Comparison of ENCODE assay signal across 9 cellular contexts in genomic region chr6:7106215-7106751, GRCh38. TPM values are rescaled to one million over a fixed set of nuclear protein-coding genes. Genes with fewer than 3 reads are reported as not detected.
DNase-seq lines count a peak whose midpoint lies in the region; ATAC-seq and TF ChIP-seq lines count a peak whose summit lies in the region.
"Had no signal": no experiment of that assay in that cellular context is flagged by ENCODE, and none has a peak within 500 bp of the region (broad histone marks: within the 10 kb centered on the region; RNA-seq: fewer than 3 reads in every experiment).

No MANE protein-coding gene starts in this region.

- peak overlapping the region; percentile 84 for H3K27ac Mint-ChIP-seq in progenitor cell of endocrine pancreas

- H3K4me3 Mint-ChIP-seq in progenitor cell of endocrine pancreas (ENCODE audit: low read depth), result peak overlapping the region; percentile 70

- H3K4me3 ChIP-seq in GM06990 (replicated peaks; ENCODE audit: low read depth, low read length), result peak overlapping the region; percentile 95
- peak overlapping the region; percentile 83 to 96 for H3K4me3 ChIP-seq in Panc1 (ENCODE audit: low read depth in 2 of 2, low read length in 2 of 2)
- peak overlapping the region in 1 of 2 donors; percentile 72 for H3K4me3 ChIP-seq in esophagus (ENCODE audit: low read depth in 1 of 2, low read length in 2 of 2)

- CTCF ChIA-PET in Panc1 (lab: Charles Lee), result interaction anchor here (0.7 kb wide), 1 partner anchor 19 kb away, joined by 5 read pairs; no protein-coding TSS in a partner anchor

- H3K9me3 ChIP-seq in Panc1 (ENCODE audit: control insufficient read depth, insufficient read depth, low read depth, low read length), result no peaks in the 10 kb centered on the region
- H3K9me3 ChIP-seq in esophagus (ENCODE audit: control insufficient read depth in 2 of 2, insufficient read depth in 1 of 2, low read depth in 1 of 2, low read length in 1 of 2), result no peaks in the 10 kb centered on the region

- in situ Hi-C loops in Panc1 (cut with HindIII; ENCODE audit: low pct_unique_long_range_greater_than_20kb, low sequenced_read_pairs), result no loop called here
- in situ Hi-C loops in G401 (cut with HindIII; ENCODE audit: low sequenced_read_pairs), result no loop called here

- peaks cover 21% of the 10 kb centered on the region for H3K4me1 Mint-ChIP-seq in progenitor cell of endocrine pancreas (ENCODE audit: low read depth)

- ATAC-seq in Panc1 (no peak), HG02623 (IDR thresholded peaks at IDR 0.05; ENCODE audit: unreplicated experiment) (no peak), GM18502 (IDR thresholded peaks at IDR 0.05; ENCODE audit: poor library complexity, unreplicated experiment) (no peak)
- no peak for ATAC-seq in activated CD4-positive, CD25-positive, alpha-beta regulatory T cell treated with anti-CD3 and anti-CD28 coated beads, Interleukin-2, amount 50 U/mL, for 24 hours

- no peaks in the 10 kb centered on the region for H3K27me3 Mint-ChIP-seq in progenitor cell of endocrine pancreas

- no peaks in the 10 kb centered on the region for H3K27me3 ChIP-seq in GM06990 (replicated peaks; ENCODE audit: control insufficient read depth, insufficient read depth, low read length)
- no peaks in the 10 kb centered on the region for H3K27me3 ChIP-seq in Panc1 (ENCODE audit: control insufficient read depth, insufficient read depth, low read length)
- H3K27me3 ChIP-seq in esophagus (ENCODE audit: control insufficient read depth in 1 of 2, insufficient read depth in 2 of 2, low read length in 2 of 2), result no peaks in the 10 kb centered on the region

- BruUV-seq in Panc1 (replicated peaks; lab: Mats Ljungman, UMichigan), result no TSS peak

- DNase-seq in GM06990 (ENCODE audit: extremely low read depth, insufficient read length) (no peak), Panc1 (ENCODE audit: low read depth, low spot score) (no peak), progenitor cell of endocrine pancreas (ENCODE audit: low spot score, unreplicated experiment) (no peak), G401 (ENCODE audit: low spot score) (no peak)
- DNase-seq: amygdala had no signal

- H3K4me1 ChIP-seq in Panc1 (ENCODE audit: control insufficient read depth, insufficient read depth, low read length) (peaks cover 14% of the 10 kb centered on the region), esophagus (ENCODE audit: control insufficient read depth in 2 of 2, insufficient read depth in 2 of 2, low read length in 1 of 2) (peaks cover 0 to 2% of the 10 kb centered on the region in 2 donors)

- H3K36me3 Mint-ChIP-seq in progenitor cell of endocrine pancreas (ENCODE audit: insufficient read depth), result no peaks in the 10 kb centered on the region

- TF ChIP-seq CTCF in GM06990 (IDR thresholded peaks at IDR 0.05; ENCODE audit: insufficient read depth, low read length, poor library complexity, severe bottlenecking), result no peak
- no peak for TF ChIP-seq CTCF in Panc1 (IDR thresholded peaks at IDR 0.05)
- no peak for TF ChIP-seq CTCF in progenitor cell of endocrine pancreas (IDR thresholded peaks at IDR 0.05; ENCODE audit: unreplicated experiment)

- H3K27ac ChIP-seq in Panc1 (ENCODE audit: low read length) (peak overlapping the region; percentile 80), esophagus (ENCODE audit: low read depth in 2 of 2, low read length in 1 of 2) (peak overlapping the region; percentile 96 to 98)

- intact Hi-C loops in Panc1 (cut with micrococcal nuclease; ENCODE audit: unreplicated experiment), result no loop called here

- H3K36me3 ChIP-seq in GM06990 (ENCODE audit: control insufficient read depth, insufficient read depth, low read length) (no peaks in the 10 kb centered on the region), Panc1 (ENCODE audit: control insufficient read depth, insufficient read depth, low read length) (no peaks in the 10 kb centered on the region; the same call in 1 of the 2 replicates), esophagus (ENCODE audit: control insufficient read depth in 2 of 2, insufficient read depth in 2 of 2, low read length in 1 of 2) (no peaks in the 10 kb centered on the region)

- 41 to 60% methylated on average over 10 of the region's 10 CpGs for WGBS in esophagus, 2 donors

- POLR2A ChIA-PET in Panc1 (lab: Charles Lee), result interaction anchor here (0.5 to 0.6 kb wide), 2 partner anchors 8 to 48 kb away, joined by 4 to 5 read pairs; no protein-coding TSS in a partner anchor

- no peaks in the 10 kb centered on the region for H3K9me3 Mint-ChIP-seq in progenitor cell of endocrine pancreas (ENCODE audit: low read depth)

RNA-seq across cellular contexts. Expression of gene RREB1, which starts 1.5 kb away (rescaled TPM):
- total RNA-seq in Panc1 (2021; ENCODE audit: unreplicated experiment) (30.7 TPM), progenitor cell of endocrine pancreas (67.2 and 71.7 TPM in 2 replicates)
- 17.9 TPM for polyA plus RNA-seq in Panc1 (2012; ENCODE audit: insufficient read length)
- 10 to 100 TPM; 13.0 to 19.7 TPM for polyA plus RNA-seq in esophagus
- total RNA-seq in G401 (2014; rRNA removed; shearing (Covaris generic)), result 8.5 and 10.1 TPM in 2 replicates
